10 cellular contexts compared by ENCODE assay signal in the genomic region with DNA sequence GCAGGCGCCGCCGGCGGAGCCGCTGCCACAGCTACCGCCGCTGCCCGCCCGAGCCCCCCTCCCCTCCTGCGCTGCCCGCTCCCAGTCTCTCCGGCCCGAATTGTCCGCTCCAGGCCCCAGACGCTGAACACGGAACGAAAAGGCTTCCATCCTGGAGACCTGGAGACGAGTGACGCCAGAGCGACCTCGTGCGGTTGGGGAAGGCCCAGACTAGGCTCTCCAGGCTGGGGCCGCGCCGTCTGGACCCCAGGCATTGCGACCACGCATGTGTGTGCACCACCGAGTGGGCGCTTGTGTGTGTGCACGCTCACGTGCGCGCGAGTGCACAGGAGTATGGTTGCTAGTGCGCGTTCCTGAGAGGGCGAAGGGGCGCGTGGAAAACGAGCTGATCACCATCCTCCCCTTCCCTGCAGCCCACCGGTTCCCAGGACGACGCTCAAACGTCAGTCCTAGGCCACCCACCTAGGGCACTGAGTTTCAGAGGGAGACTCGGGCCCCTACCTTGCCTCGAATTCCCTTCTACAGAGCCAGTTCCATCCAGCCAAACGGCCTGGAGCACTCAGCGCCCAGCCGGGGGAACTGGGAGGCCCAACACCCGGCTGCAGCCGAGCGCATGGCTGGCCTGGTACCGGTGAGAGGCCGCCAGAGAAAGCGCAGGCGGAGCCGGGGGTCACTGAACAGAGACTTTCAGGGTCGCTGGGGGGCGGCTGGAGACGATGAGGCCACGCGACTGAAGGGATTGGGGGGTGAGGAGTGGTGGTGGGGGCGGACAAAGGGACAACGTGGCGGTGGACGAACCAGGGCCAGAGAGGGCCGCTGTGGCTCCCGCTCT. TPM values are rescaled to one million over a fixed set of nuclear protein-coding genes. Genes with fewer than 3 reads are reported as not detected.
A peak's percentile ranks its signal among the peaks of the same experiment; 100 is the strongest.
DNase-seq lines count a peak whose midpoint lies in the region; ATAC-seq and TF ChIP-seq lines count a peak whose summit lies in the region.
"Had no signal": no experiment of that assay in that cellular context is flagged by ENCODE, and none has a peak within 500 bp of the region (broad histone marks: within the 10 kb centered on the region; RNA-seq: fewer than 3 reads in every experiment).

No MANE protein-coding gene starts in this region.

- POLR2A ChIA-PET in CD4-positive, alpha-beta memory T cell (lab: Charles Lee; ENCODE audit: partially characterized antibody) = interaction anchor here (1.0 kb wide), 1 partner anchor 74 kb away, joined by 3 read pairs; no protein-coding TSS in a partner anchor

- TF ChIP-seq POLR2A in adrenal gland (IDR thresholded peaks at IDR 0.05) = no peak

- H3K36me3 ChIP-seq in CD4-positive, alpha-beta memory T cell (ENCODE audit: insufficient read depth, low read length) = no peaks in the 10 kb centered on the region
- no peaks in the 10 kb centered on the region for H3K36me3 ChIP-seq in HUES48 (ENCODE audit: control insufficient read depth, insufficient read depth, low read length)
- H3K36me3 ChIP-seq in adrenal gland (replicated peaks in 1 of 2) = no peaks in the 10 kb centered on the region
- H3K36me3 ChIP-seq in lower lobe of right lung = no peaks in the 10 kb centered on the region

- H3K27ac ChIP-seq in CD4-positive, alpha-beta memory T cell (ENCODE audit: low read depth, low read length) = no peak overlapping the region
- no peak overlapping the region for H3K27ac ChIP-seq in HUES48 (ENCODE audit: low read depth, low read length)
- H3K27ac ChIP-seq in adrenal gland = no peak overlapping the region
- H3K27ac ChIP-seq in lower lobe of right lung = no peak overlapping the region

- peak in 1 of 2 donors; percentile 24 for ATAC-seq in lower lobe of right lung
- ATAC-seq in HG03457 (IDR thresholded peaks at IDR 0.05; ENCODE audit: unreplicated experiment) = no peak
- no peak for ATAC-seq in HG03354 (IDR thresholded peaks at IDR 0.05; ENCODE audit: poor library complexity, severe bottlenecking, unreplicated experiment)

- TF ChIP-seq CTCF in adrenal gland (IDR thresholded peaks at IDR 0.05) (peak in 1 of 6 experiments; percentile 6), lower lobe of right lung (IDR thresholded peaks at IDR 0.05) (peak; percentile 21)

- H3K9ac ChIP-seq in HUES48 (ENCODE audit: low read depth, low read length) = no peak overlapping the region

- WGBS in adrenal gland, 4 donors = 4 to 6% (median 5%) methylated on average over 10 to 68 of the region's 68 CpGs

- peaks cover 52 to 70% of the 10 kb centered on the region in 2 donors for H3K27me3 Mint-ChIP-seq in CD4-positive, alpha-beta memory T cell

- H3K4me1 Mint-ChIP-seq in CD4-positive, alpha-beta memory T cell = peaks cover 19 to 68% (median 37%) of the 10 kb centered on the region in 4 donors

- peaks cover 54% of the 10 kb centered on the region for H3K4me1 ChIP-seq in CD4-positive, alpha-beta memory T cell (ENCODE audit: insufficient read depth, low read length)
- H3K4me1 ChIP-seq in HUES48 (ENCODE audit: control insufficient read depth, insufficient read depth, low read length) (peaks cover 17% of the 10 kb centered on the region; the same call in 1 of the 2 replicates), adrenal gland (replicated peaks in 1 of 2) (peaks cover 7 to 28% of the 10 kb centered on the region in 2 donors), lower lobe of right lung (peaks cover 50% of the 10 kb centered on the region)

- H3K27ac Mint-ChIP-seq in CD4-positive, alpha-beta memory T cell = peak overlapping the region in 2 of 7 donors; percentile 65 to 85

- CTCF ChIA-PET in CD4-positive, alpha-beta memory T cell (lab: Charles Lee; ENCODE audit: partially characterized antibody) = interaction anchor here (1.4 to 1.7 kb wide), 5 partner anchors 12 to 353 kb away, joined by 3 to 5 read pairs (median 5); partner anchors contain the start of gene LBX1

- no peak overlapping the region for H3K4me3 ChIP-seq in CD4-positive, alpha-beta memory T cell (ENCODE audit: low read length in 2 of 2)
- H3K4me3 ChIP-seq in HUES48 (ENCODE audit: low read depth, low read length) = peak overlapping the region; percentile 23; the same call in 1 of the 2 replicates
- no peak overlapping the region for H3K4me3 ChIP-seq in adrenal gland
- H3K4me3 ChIP-seq in lower lobe of right lung = no peak overlapping the region

- no peaks in the 10 kb centered on the region for H3K9me3 ChIP-seq in CD4-positive, alpha-beta memory T cell (ENCODE audit: control insufficient read depth in 1 of 2, low read length in 2 of 2)
- H3K9me3 ChIP-seq in HUES48 (ENCODE audit: control insufficient read depth, insufficient read depth, low read length) = no peaks in the 10 kb centered on the region
- no peaks in the 10 kb centered on the region for H3K9me3 ChIP-seq in adrenal gland (replicated peaks in 1 of 3)
- no peaks in the 10 kb centered on the region for H3K9me3 ChIP-seq in lower lobe of right lung

- no peaks in the 10 kb centered on the region for H3K36me3 Mint-ChIP-seq in CD4-positive, alpha-beta memory T cell

- peak overlapping the region in 5 of 8 donors; percentile 15 to 70 (median 35) for H3K4me3 Mint-ChIP-seq in CD4-positive, alpha-beta memory T cell

- H3K9me3 Mint-ChIP-seq in CD4-positive, alpha-beta memory T cell = peaks cover 0 to 9% (median 0%) of the 10 kb centered on the region in 8 donors

- intact Hi-C loops in CD4-positive, alpha-beta memory T cell (cut with micrococcal nuclease) = no loop called here
- intact Hi-C loops in adrenal gland (cut with DNase I) (loop anchor here (5.0 to 10.0 kb wide), 4 partner anchors 70 to 350 kb away; no protein-coding TSS in a partner anchor), lower lobe of right lung (cut with DNase I) (no loop called here)

- H3K27me3 ChIP-seq in CD4-positive, alpha-beta memory T cell (ENCODE audit: insufficient read depth, low read length) = peaks cover 80% of the 10 kb centered on the region
- H3K27me3 ChIP-seq in HUES48 (ENCODE audit: control insufficient read depth, insufficient read depth, low read length) (peaks cover 99% of the 10 kb centered on the region), adrenal gland (peaks cover 89% of the 10 kb centered on the region), lower lobe of right lung (ENCODE audit: low read depth) (peaks cover 100% of the 10 kb centered on the region)

- no peak for DNase-seq in CD4-positive, alpha-beta memory T cell
- DNase-seq in adrenal gland = peak in 6 of 7 donors; percentile 43 to 59 (median 54)
- DNase-seq in lower lobe of right lung = no peak
- DNase-seq in SKM-1 (lab: John Stamatoyannopoulos, UW; ENCODE audit: unreplicated experiment) = no peak
- no peak for DNase-seq in cerebellar nuclear complex (lab: John Stamatoyannopoulos, UW)
- DNase-seq: HCEC 1CT had no signal

RNA-seq across cellular contexts. Expression of gene LBX1, which starts 11.6 kb away (rescaled TPM):
- not detected for total RNA-seq in CD4-positive, alpha-beta memory T cell
- polyA plus RNA-seq in CD4-positive, alpha-beta memory T cell = not detected
- total RNA-seq in adrenal gland (under 1 TPM in 1 of 8 donors, not detected in 7; 0.14 TPM), lower lobe of right lung (not detected)
- not detected for polyA plus RNA-seq in adrenal gland
- total RNA-seq: renal cortical epithelial cell had no signal

Comparison
In these comparisons a context has a peak if more than half of its experiments do, and no peak if none do; other contexts are left out.
1. DNase-seq: peak in adrenal gland (6 of 7); none in CD4-positive, alpha-beta memory T cell (0 of 5), lower lobe of right lung (single experiment), SKM-1 (single experiment) and cerebellar nuclear complex (0 of 2).
2. intact Hi-C loops: an anchor here in adrenal gland (5.0 to 10.0 kb wide); none called in CD4-positive, alpha-beta memory T cell and lower lobe of right lung.